ENCODE assay signal across 8 cellular contexts in the genomic region with DNA sequence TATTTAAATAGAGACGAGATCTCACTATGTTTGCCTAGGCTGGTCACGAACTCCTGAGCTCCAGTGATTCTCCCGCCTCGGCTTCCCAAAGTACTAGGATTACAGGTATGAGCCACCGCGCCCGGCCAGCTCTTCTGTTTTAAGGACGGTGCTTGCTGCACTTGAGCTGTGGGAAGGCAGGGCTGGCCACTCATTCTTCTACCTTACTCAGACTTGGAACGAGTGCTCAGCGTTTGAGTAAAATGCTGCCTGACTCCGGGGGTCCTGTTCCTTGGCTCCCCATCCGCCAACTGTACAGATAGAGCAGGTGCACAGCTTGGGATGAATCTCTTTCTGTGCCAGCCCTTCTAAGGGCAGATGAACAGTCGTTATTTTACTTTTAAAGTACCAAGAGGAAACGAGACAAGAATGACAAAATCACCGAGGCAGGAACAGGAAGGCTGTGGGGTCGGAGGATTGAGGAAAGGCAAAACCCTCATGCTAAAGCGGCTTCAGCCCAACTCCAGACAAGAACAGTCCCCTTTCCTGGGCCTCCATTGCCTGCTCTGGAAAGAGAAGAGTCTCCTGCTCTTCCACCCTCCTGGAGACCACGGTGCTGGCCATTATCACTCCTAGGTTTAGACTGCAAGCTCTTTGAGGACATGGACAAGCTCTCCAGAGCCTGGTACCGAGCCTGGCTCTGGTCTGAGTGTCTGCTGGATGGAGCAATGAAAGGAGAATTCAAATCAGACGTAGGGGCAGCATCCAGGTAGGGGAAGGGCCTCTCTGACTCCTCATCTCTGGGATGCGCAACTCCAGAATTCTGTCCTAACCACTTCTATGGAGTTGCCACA. TPM values are rescaled to one million over a fixed set of nuclear protein-coding genes. Genes with fewer than 3 reads are reported as not detected.
DNase-seq lines count a peak whose midpoint lies in the region; ATAC-seq and TF ChIP-seq lines count a peak whose summit lies in the region.

No MANE protein-coding gene starts in this region.

- no peak overlapping the region for H3K27ac ChIP-seq in SK-N-SH (ENCODE audit: low read depth in 2 of 2, low read length in 1 of 2)
- no peak overlapping the region for H3K27ac ChIP-seq in SJCRH30

- 71% methylated on average over 13 of the region's 21 CpGs for WGBS in SK-N-SH (ENCODE audit: low lambda C conversion rate)

- H3K4me1 ChIP-seq in SK-N-SH (ENCODE audit: control insufficient read depth in 1 of 2, insufficient read depth in 2 of 2, low read depth in 1 of 2, low read length in 1 of 2): peaks cover 0 to 16% of the 10 kb centered on the region in 2 experiments; a peak in 1 of 4 replicates
- peaks cover 36% of the 10 kb centered on the region for H3K4me1 ChIP-seq in SJCRH30
- peaks cover 4% of the 10 kb centered on the region for H3K4me1 ChIP-seq in endocrine pancreas (ENCODE audit: control insufficient read depth, insufficient read depth, low read length)

- DNase-seq in SK-N-SH (no peak), SJCRH30 (no peak), retinal pigment epithelial cell (ENCODE audit: low read depth) (no peak), hippocampal formation (lab: John Stamatoyannopoulos, UW) (no peak), NCI-H146 (lab: John Stamatoyannopoulos, UW) (no peak)
- DNase-seq in stimulated activated naive CD4-positive, alpha-beta T cell treated with Interleukin-2 at 50 U/mL for 16 hours (lab: John Stamatoyannopoulos, UW): no peak

- H4K20me1 ChIP-seq in SK-N-SH (ENCODE audit: insufficient read depth): no peaks in the 10 kb centered on the region

- H3K27me3 ChIP-seq in SK-N-SH (ENCODE audit: insufficient read depth) (no peaks in the 10 kb centered on the region), SJCRH30 (no peaks in the 10 kb centered on the region), endocrine pancreas (ENCODE audit: control insufficient read depth, insufficient read depth, low read length) (no peaks in the 10 kb centered on the region)

- H3K9me2 ChIP-seq in SK-N-SH: no peaks in the 10 kb centered on the region

- H3K4me2 ChIP-seq in SK-N-SH: peak overlapping the region; percentile 82; the same call in 1 of the 2 replicates

- H3K4me3 ChIP-seq in SK-N-SH (ENCODE audit: low read depth in 2 of 2, low read length in 1 of 2): peak overlapping the region in 1 of 2 experiments; percentile 58; a peak in 2 of 4 replicates
- H3K4me3 ChIP-seq in SJCRH30: peak overlapping the region; percentile 91
- H3K4me3 ChIP-seq in endocrine pancreas (ENCODE audit: control insufficient read depth, insufficient read depth, low read length): no peak overlapping the region
- H3K4me3 ChIP-seq in retinal pigment epithelial cell (ENCODE audit: low read length): peak overlapping the region; percentile 63

- ATAC-seq in SK-N-SH treated with all-trans-retinoic acid at 6 μM for 48 hours: no peak

- TF ChIP-seq EP300 in SK-N-SH (IDR thresholded peaks at IDR 0.05; ENCODE audit: borderline replicate concordance in 1 of 2, low read depth in 1 of 2, low read length in 1 of 2): no peak

- H3K9ac ChIP-seq in SK-N-SH (peak overlapping the region; percentile 34; the same call in 1 of the 2 replicates), endocrine pancreas (ENCODE audit: control insufficient read depth, insufficient read depth, low read length) (peak overlapping the region; percentile 49)

- H3K36me3 ChIP-seq in SK-N-SH (replicated peaks in 1 of 2; ENCODE audit: control insufficient read depth in 1 of 2, insufficient read depth in 2 of 2, low read length in 1 of 2) (no peaks in the 10 kb centered on the region), SJCRH30 (no peaks in the 10 kb centered on the region; the same call in 1 of the 2 replicates), endocrine pancreas (ENCODE audit: control insufficient read depth, insufficient read depth, low read length) (no peaks in the 10 kb centered on the region)

- H3F3A ChIP-seq in SK-N-SH (replicated peaks; ENCODE audit: insufficient read depth): no peaks in the 10 kb centered on the region

- POLR2A ChIA-PET in SK-N-SH (lab: Yijun Ruan, JAX): no interaction called here

- H2AFZ ChIP-seq in SK-N-SH (ENCODE audit: low read depth): peak overlapping the region; percentile 70; the same call in 1 of the 2 replicates

- TF ChIP-seq CTCF in SK-N-SH (IDR thresholded peaks at IDR 0.05) (no peak), retinal pigment epithelial cell (conservative IDR thresholded peaks at IDR 0.05; ENCODE audit: low read depth, low read length) (no peak)

- H3K79me2 ChIP-seq in SK-N-SH (ENCODE audit: insufficient read depth): peaks cover 9% of the 10 kb centered on the region

- CTCF ChIA-PET in SK-N-SH (lab: Yijun Ruan, JAX): interaction anchor here (1.0 to 1.6 kb wide), 2 partner anchors 9 to 12 kb away, joined by 6 to 8 read pairs; no protein-coding TSS in a partner anchor

- H3K9me3 ChIP-seq in SK-N-SH (no peaks in the 10 kb centered on the region), SJCRH30 (replicated peaks) (no peaks in the 10 kb centered on the region), endocrine pancreas (ENCODE audit: control insufficient read depth, low read length) (no peaks in the 10 kb centered on the region)

- TF ChIP-seq RAD21 in SK-N-SH (IDR thresholded peaks at IDR 0.05; ENCODE audit: low read length): no peak

TF ChIP-seq in SK-N-SH, 30 proteins besides CTCF, POLR2A, EP300 and RAD21:
- TF ChIP-seq YY1 (IDR thresholded peaks at IDR 0.05; ENCODE audit: low read depth) (no peak), TCF12 (IDR thresholded peaks at IDR 0.05) (no peak), MEF2A (IDR thresholded peaks at IDR 0.05; ENCODE audit: borderline replicate concordance, low read depth) (no peak)
- TF ChIP-seq, protein P1, sequence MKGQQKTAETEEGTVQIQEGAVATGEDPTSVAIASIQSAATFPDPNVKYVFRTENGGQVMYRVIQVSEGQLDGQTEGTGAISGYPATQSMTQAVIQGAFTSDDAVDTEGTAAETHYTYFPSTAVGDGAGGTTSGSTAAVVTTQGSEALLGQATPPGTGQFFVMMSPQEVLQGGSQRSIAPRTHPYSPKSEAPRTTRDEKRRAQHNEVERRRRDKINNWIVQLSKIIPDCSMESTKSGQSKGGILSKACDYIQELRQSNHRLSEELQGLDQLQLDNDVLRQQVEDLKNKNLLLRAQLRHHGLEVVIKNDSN (IDR thresholded peaks at IDR 0.05; ENCODE audit: borderline replicate concordance, low read depth): no peak
- TF ChIP-seq, protein P2, sequence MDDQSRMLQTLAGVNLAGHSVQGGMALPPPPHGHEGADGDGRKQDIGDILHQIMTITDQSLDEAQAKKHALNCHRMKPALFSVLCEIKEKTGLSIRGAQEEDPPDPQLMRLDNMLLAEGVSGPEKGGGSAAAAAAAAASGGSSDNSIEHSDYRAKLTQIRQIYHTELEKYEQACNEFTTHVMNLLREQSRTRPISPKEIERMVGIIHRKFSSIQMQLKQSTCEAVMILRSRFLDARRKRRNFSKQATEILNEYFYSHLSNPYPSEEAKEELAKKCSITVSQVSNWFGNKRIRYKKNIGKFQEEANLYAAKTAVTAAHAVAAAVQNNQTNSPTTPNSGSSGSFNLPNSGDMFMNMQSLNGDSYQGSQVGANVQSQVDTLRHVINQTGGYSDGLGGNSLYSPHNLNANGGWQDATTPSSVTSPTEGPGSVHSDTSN (IDR thresholded peaks at IDR 0.05): no peak

TF ChIP-seq in SK-N-SH treated with all-trans-retinoic acid at 6 μM for 48 hours, 23 proteins besides CTCF, POLR2A, EP300 and RAD21 (continues in another document):
- TF ChIP-seq ZNF565 (CRISPR knock-in tag; conservative IDR thresholded peaks at IDR 0.05; ENCODE audit: low read depth): no peak
- TF ChIP-seq ZNF8 (CRISPR knock-in tag; IDR thresholded peaks at IDR 0.05): no peak
- TF ChIP-seq, protein P3, sequence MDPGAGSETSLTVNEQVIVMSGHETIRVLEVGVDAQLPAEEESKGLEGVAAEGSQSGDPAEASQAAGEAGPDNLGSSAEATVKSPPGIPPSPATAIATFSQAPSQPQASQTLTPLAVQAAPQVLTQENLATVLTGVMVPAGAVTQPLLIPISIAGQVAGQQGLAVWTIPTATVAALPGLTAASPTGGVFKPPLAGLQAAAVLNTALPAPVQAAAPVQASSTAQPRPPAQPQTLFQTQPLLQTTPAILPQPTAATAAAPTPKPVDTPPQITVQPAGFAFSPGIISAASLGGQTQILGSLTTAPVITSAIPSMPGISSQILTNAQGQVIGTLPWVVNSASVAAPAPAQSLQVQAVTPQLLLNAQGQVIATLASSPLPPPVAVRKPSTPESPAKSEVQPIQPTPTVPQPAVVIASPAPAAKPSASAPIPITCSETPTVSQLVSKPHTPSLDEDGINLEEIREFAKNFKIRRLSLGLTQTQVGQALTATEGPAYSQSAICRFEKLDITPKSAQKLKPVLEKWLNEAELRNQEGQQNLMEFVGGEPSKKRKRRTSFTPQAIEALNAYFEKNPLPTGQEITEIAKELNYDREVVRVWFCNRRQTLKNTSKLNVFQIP (CRISPR knock-in tag; IDR thresholded peaks at IDR 0.05; ENCODE audit: borderline replicate concordance, low read depth): no peak
- no peak for TF ChIP-seq SNAI2 (CRISPR knock-in tag; IDR thresholded peaks at IDR 0.05)
- no peak for TF ChIP-seq ARNTL (CRISPR knock-in tag; IDR thresholded peaks at IDR 0.05; ENCODE audit: borderline replicate concordance, low read depth)
- no peak for TF ChIP-seq OSR1 (CRISPR knock-in tag; IDR thresholded peaks at IDR 0.05)
- no peak for TF ChIP-seq CSDC2 (CRISPR knock-in tag; IDR thresholded peaks at IDR 0.05)
- TF ChIP-seq ZFP3 (CRISPR knock-in tag; IDR thresholded peaks at IDR 0.05): no peak

RNA-seq across cellular contexts. Expression of a gene that starts 1.0 kb away (rescaled TPM):
- 9.0 and 10.2 TPM in 2 replicates for polyA plus RNA-seq in SK-N-SH (2012; rRNA removed)
- 3.8 and 7.1 TPM in 2 replicates for polyA plus RNA-seq in SK-N-SH (2012; cell fraction: cytosol; rRNA removed)
- 13.5 and 20.8 TPM in 2 replicates for polyA plus RNA-seq in SK-N-SH (2012; cell fraction: nucleus; rRNA removed)
- total RNA-seq in SJCRH30 (2014; rRNA removed; shearing (Covaris generic)): 67.3 TPM in 2 replicates

RNA-seq across cellular contexts. Expression of a gene that starts 37.1 kb away (rescaled TPM):
- 15.1 and 17.6 TPM in 2 replicates for polyA plus RNA-seq in SK-N-SH (2012; rRNA removed)
- 10.3 and 13.3 TPM in 2 replicates for polyA plus RNA-seq in SK-N-SH (2012; cell fraction: cytosol; rRNA removed)
- 6.8 and 7.1 TPM in 2 replicates for polyA plus RNA-seq in SK-N-SH (2012; cell fraction: nucleus; rRNA removed)
- 4.3 and 4.7 TPM in 2 replicates for total RNA-seq in SJCRH30 (2014; rRNA removed; shearing (Covaris generic))

RNA-seq across cellular contexts. Expression of a gene that starts 51.1 kb away (rescaled TPM):
- 11.9 and 15.2 TPM in 2 replicates for polyA plus RNA-seq in SK-N-SH (2012; rRNA removed)
- 8.8 and 10.2 TPM in 2 replicates for polyA plus RNA-seq in SK-N-SH (2012; cell fraction: cytosol; rRNA removed)
- polyA plus RNA-seq in SK-N-SH (2012; cell fraction: nucleus; rRNA removed): 33.8 and 37.1 TPM in 2 replicates
- 27.2 and 28.1 TPM in 2 replicates for total RNA-seq in SJCRH30 (2014; rRNA removed; shearing (Covaris generic))

RNA-seq across cellular contexts. Expression of a gene that starts 56.1 kb away (rescaled TPM):
- polyA plus RNA-seq in SK-N-SH (2012; rRNA removed): 17.8 and 23.0 TPM in 2 replicates
- 15.1 and 19.6 TPM in 2 replicates for polyA plus RNA-seq in SK-N-SH (2012; cell fraction: cytosol; rRNA removed)
- polyA plus RNA-seq in SK-N-SH (2012; cell fraction: nucleus; rRNA removed): 30.5 and 40.6 TPM in 2 replicates
- total RNA-seq in SJCRH30 (2014; rRNA removed; shearing (Covaris generic)): 25.9 and 26.5 TPM in 2 replicates
